ENCODE assay signal across 8 cellular contexts in the genomic region with DNA sequence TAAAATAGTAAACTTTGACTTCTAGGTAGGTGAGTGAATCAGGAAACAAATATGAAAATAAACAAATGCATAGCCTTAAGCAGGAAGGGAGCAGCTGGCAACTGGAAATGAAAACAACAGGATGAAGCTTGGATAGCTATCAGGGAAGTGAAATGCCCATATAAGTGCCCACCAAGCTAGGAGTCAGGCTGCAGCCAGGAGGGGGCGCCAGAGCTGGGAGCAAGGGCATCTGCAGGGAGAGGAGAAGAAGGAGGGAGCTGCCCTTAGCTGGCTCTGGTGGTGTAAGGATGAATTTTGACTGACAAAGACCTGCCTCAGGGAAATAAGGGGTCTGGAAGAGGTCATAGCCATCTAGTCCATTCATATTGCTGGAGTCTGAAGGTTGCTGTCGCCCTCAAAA.
DNase-seq lines count a peak whose midpoint lies in the region; ATAC-seq and TF ChIP-seq lines count a peak whose summit lies in the region.

No MANE protein-coding gene starts in this region.

- no peaks in the 10 kb centered on the region for H3K36me3 ChIP-seq in SJSA1

- H3K9me3 ChIP-seq in SJSA1 (replicated peaks) = peaks cover 4% of the 10 kb centered on the region; the same call in 1 of the 2 replicates

- peaks cover 15% of the 10 kb centered on the region for H3K4me1 ChIP-seq in SJSA1 (replicated peaks)

- H3K4me3 ChIP-seq in SJSA1 = no peak overlapping the region

- peak; percentile 85 for TF ChIP-seq CTCF in 22Rv1 (IDR thresholded peaks at IDR 0.05)

- DNase-seq in Daoy (ENCODE audit: low read depth) = peak; percentile 52
- peak; percentile 33 to 63 for DNase-seq in SJSA1 (ENCODE audit: low read depth in 1 of 2, low spot score in 2 of 2)
- DNase-seq in iris pigment epithelial cell (ENCODE audit: low read depth) = peak; percentile 59
- no peak for DNase-seq in cortex of kidney (lab: John Stamatoyannopoulos, UW)

- ATAC-seq in HG03095 (IDR thresholded peaks at IDR 0.05; ENCODE audit: unreplicated experiment) (peak; percentile 58), GM19452 (IDR thresholded peaks at IDR 0.05; ENCODE audit: unreplicated experiment) (no peak), GM21447 (IDR thresholded peaks at IDR 0.05; ENCODE audit: unreplicated experiment) (no peak)

- no peaks in the 10 kb centered on the region for H3K27me3 ChIP-seq in SJSA1 (replicated peaks)

- H3K27ac ChIP-seq in 22Rv1 (no peak overlapping the region), SJSA1 (no peak overlapping the region)
